23 cellular contexts compared by ENCODE assay signal in the genomic region with DNA sequence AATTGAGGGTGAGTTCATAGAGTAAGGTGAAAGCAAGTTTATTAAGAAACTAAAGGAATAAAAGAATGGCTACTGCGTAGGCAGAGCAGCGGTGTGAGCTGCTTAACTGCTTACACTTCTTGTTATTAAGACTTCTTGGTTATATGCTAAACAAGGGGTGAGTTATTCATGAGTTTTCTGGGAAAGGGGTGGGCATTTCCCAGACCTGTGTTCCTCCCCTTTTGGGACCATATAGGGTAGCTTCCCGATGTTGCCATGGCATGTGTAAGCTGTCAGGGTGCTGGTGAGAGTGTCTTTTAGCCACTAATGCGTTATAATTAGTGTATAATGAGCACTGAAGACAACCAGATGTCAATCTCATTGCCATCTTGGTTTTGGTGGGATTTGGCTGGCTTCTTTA.
"Had no signal": no experiment of that assay in that cellular context is flagged by ENCODE, and none has a peak within 500 bp of the region (broad histone marks: within the 10 kb centered on the region; RNA-seq: fewer than 3 reads in every experiment).

No MANE protein-coding gene starts in this region.

- H3K9me3 Mint-ChIP-seq: immature natural killer cell had no signal

- ATAC-seq: mucosa of descending colon; naive thymus-derived CD4-positive, alpha-beta T cell; natural killer cell treated with Interleukin-12 subunit alpha and Interleukin-12 subunit beta and Interleukin-15 and Interleukin-18, amount 100 ng/mL, for 72 hours; right cardiac atrium; sciatic nerve; stimulated activated naive B cell treated with anti-CD40 and anti-IgM and Interleukin-4, amounts not matched to agents 10 μg/mL and 1 μg/mL and 100 μg/mL, for 72 hours; stimulated activated naive CD8-positive, alpha-beta T cell treated with anti-CD3 and anti-CD28 coated beads, Interleukin-15, Interleukin-2, amounts not matched to agents 100 U/mL and 50 U/mL, for 24 hours had no signal

- H3K27ac Mint-ChIP-seq: immature natural killer cell; naive thymus-derived CD4-positive, alpha-beta T cell; natural killer cell treated with Interleukin-12 subunit alpha and Interleukin-12 subunit beta and Interleukin-15 and Interleukin-18, amount 100 ng/mL, for 72 hours; stimulated activated naive B cell treated with anti-CD40 and anti-IgM and Interleukin-4, amounts not matched to agents 10 μg/mL and 1 μg/mL and 100 μg/mL, for 72 hours had no signal

- H3K4me1 Mint-ChIP-seq: immature natural killer cell; naive thymus-derived CD4-positive, alpha-beta T cell; stimulated activated naive B cell treated with anti-CD40 and anti-IgM and Interleukin-4, amounts not matched to agents 10 μg/mL and 1 μg/mL and 100 μg/mL, for 72 hours had no signal

- H3K36me3 ChIP-seq: left ventricle myocardium inferior, ovary, spleen, stomach, thyroid gland, transverse colon, upper lobe of left lung, vagina had no signal

- H3K4me3 Mint-ChIP-seq: immature natural killer cell; naive thymus-derived CD4-positive, alpha-beta T cell; natural killer cell treated with Interleukin-12 subunit alpha and Interleukin-12 subunit beta and Interleukin-15 and Interleukin-18, amount 100 ng/mL, for 72 hours; neural crest cell; stimulated activated naive B cell treated with anti-CD40 and anti-IgM and Interleukin-4, amounts not matched to agents 10 μg/mL and 1 μg/mL and 100 μg/mL, for 72 hours had no signal

- DNase-seq: hypothalamus; immature natural killer cell; left ventricle myocardium inferior; midbrain; mucosa of descending colon; naive thymus-derived CD4-positive, alpha-beta T cell; ovary; right cardiac atrium; spleen; stimulated activated naive B cell treated with anti-CD40 and anti-IgM and Interleukin-4, amounts not matched to agents 10 μg/mL and 1 μg/mL and 100 μg/mL, for 72 hours; stimulated activated naive CD8-positive, alpha-beta T cell treated with anti-CD3 and anti-CD28 coated beads, Interleukin-15, Interleukin-2, amounts not matched to agents 100 U/mL and 50 U/mL, for 24 hours; stomach; testis; thyroid gland; transverse colon; upper lobe of left lung had no signal

- H3K27me3 ChIP-seq: ovary, spleen, stomach, testis, thyroid gland, transverse colon, upper lobe of left lung, vagina had no signal

- H3K4me3 ChIP-seq: left ventricle myocardium inferior, lung, mucosa of descending colon, ovary, skin epidermis, spleen, stomach, testis, thyroid gland, transverse colon, upper lobe of left lung, vagina had no signal

- H3K9me3 ChIP-seq: left ventricle myocardium inferior, mucosa of descending colon, ovary, testis, thyroid gland, transverse colon, upper lobe of left lung, vagina had no signal

- H3K36me3 Mint-ChIP-seq: immature natural killer cell; naive thymus-derived CD4-positive, alpha-beta T cell; natural killer cell treated with Interleukin-12 subunit alpha and Interleukin-12 subunit beta and Interleukin-15 and Interleukin-18, amount 100 ng/mL, for 72 hours; stimulated activated naive B cell treated with anti-CD40 and anti-IgM and Interleukin-4, amounts not matched to agents 10 μg/mL and 1 μg/mL and 100 μg/mL, for 72 hours had no signal

- H3K4me1 ChIP-seq: left ventricle myocardium inferior, spleen, stomach, testis, thyroid gland, transverse colon, upper lobe of left lung, vagina had no signal

- H3K27me3 Mint-ChIP-seq: naive thymus-derived CD4-positive, alpha-beta T cell; progenitor cell of endocrine pancreas had no signal

- H3K27ac ChIP-seq: left ventricle myocardium inferior, ovary, skin epidermis, spleen, stomach, testis, thyroid gland, transverse colon, upper lobe of left lung, vagina had no signal
